Comparison of ENCODE assay signal across 15 cellular contexts in the genomic region with DNA sequence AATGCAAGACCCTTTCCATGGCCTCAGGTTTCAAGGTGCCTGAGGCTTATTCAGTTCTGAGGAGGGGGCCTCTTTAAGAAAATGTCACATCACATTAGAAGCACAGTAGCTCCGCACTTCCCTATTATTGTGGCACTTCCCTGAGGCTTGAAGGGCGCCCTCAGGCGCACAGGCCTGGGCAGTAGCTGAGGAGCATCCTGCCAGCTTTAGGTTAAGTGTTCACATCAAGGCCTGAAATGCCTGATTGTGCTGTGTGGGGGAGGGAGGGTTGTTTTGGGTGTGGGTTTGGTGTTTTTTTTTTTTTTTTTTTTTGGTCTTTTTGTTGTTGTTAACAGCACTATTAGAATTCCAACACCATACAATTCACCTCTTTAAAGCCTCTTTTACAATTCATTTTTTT.
A peak's percentile ranks its signal among the peaks of the same experiment; 100 is the strongest.
DNase-seq lines count a peak whose midpoint lies in the region; ATAC-seq, FAIRE-seq and TF ChIP-seq lines count a peak whose summit lies in the region.
"Had no signal": no experiment of that assay in that cellular context is flagged by ENCODE, and none has a peak within 500 bp of the region (broad histone marks: within the 10 kb centered on the region; RNA-seq: fewer than 3 reads in every experiment).

No MANE protein-coding gene starts in this region.

- H3K9me2 ChIP-seq in GM23248 (ENCODE audit: insufficient read depth) = no peaks in the 10 kb centered on the region

- TF ChIP-seq CTCF in K562 (IDR thresholded peaks at IDR 0.05 in 2 of 3, conservative IDR thresholded peaks at IDR 0.05 in 1 of 3; ENCODE audit: insufficient read depth in 2 of 3, low read depth in 1 of 3, low read length in 3 of 3) = peak in 2 of 3 experiments; percentile 14 to 30; a peak in 3 of 6 replicates
- TF ChIP-seq CTCF in thyroid gland (IDR thresholded peaks at IDR 0.05) = no peak

- H3K27ac Mint-ChIP-seq in activated T-cell treated with anti-CD3 and anti-CD28 coated beads, Interleukin-2, amount 50 U/mL, for 24 hours = no peak overlapping the region

- in situ Hi-C loops in K562 (cut with MboI) (no loop called here), GM23248 (cut with MboI) (no loop called here)

- H3K27ac ChIP-seq in K562 (ENCODE audit: extremely low read depth, low read depth, low read length) (no peak overlapping the region), GM23248 (no peak overlapping the region), thyroid gland (no peak overlapping the region)
- H3K27ac ChIP-seq: stomach had no signal

- WGBS in K562 (ENCODE audit: insufficient coverage, low coverage, missing lambda C conversion rate) = 10% methylated on average over 3 of the region's 3 CpGs
- 96 to 97% methylated on average over 3 of the region's 3 CpGs for WGBS in GM23248 (ENCODE audit: low coverage in 1 of 2, low lambda C conversion rate in 2 of 2, missing lambda C conversion rate in 2 of 2), 2 experiments
- WGBS in thyroid gland, 2 donors = 92 to 98% methylated on average over 3 of the region's 3 CpGs

- ATAC-seq in GM18868 (IDR thresholded peaks at IDR 0.05; ENCODE audit: unreplicated experiment) = peak; percentile 25
- peak; percentile 52; the same call in 2 of the 3 replicates for ATAC-seq in K562

- H4K20me1 ChIP-seq in K562 (replicated peaks; ENCODE audit: control insufficient read depth, insufficient read depth, low read length) (no peaks in the 10 kb centered on the region), GM23248 (ENCODE audit: insufficient read depth) (no peaks in the 10 kb centered on the region)

- H3K9me1 ChIP-seq in K562 (ENCODE audit: control insufficient read depth, insufficient read depth, low read length) = no peaks in the 10 kb centered on the region

- H3K27me3 ChIP-seq in K562 (ENCODE audit: control insufficient read depth in 2 of 2, insufficient read depth in 2 of 2, low read length in 2 of 2) (peaks cover 40 to 66% of the 10 kb centered on the region in 2 experiments), GM23248 (replicated peaks; ENCODE audit: insufficient read depth) (no peaks in the 10 kb centered on the region), thyroid gland (no peaks in the 10 kb centered on the region)
- H3K27me3 ChIP-seq: stomach had no signal

- peaks cover 11% of the 10 kb centered on the region for H3F3A ChIP-seq in GM23248 (ENCODE audit: insufficient read depth)

- H3K4me2 ChIP-seq in K562 (ENCODE audit: insufficient read depth, low read length) = no peak overlapping the region
- H3K4me2 ChIP-seq in GM23248 (ENCODE audit: unreplicated experiment) = no peak overlapping the region

- peaks cover 11% of the 10 kb centered on the region for H3K4me1 Mint-ChIP-seq in activated T-cell treated with anti-CD3 and anti-CD28 coated beads, Interleukin-2, amount 50 U/mL, for 24 hours (ENCODE audit: low read depth)

- H3K9ac ChIP-seq in K562 (ENCODE audit: insufficient read depth in 1 of 2, low read depth in 2 of 2, low read length in 2 of 2) = no peak overlapping the region
- no peak overlapping the region for H3K9ac ChIP-seq in GM23248

- no peaks in the 10 kb centered on the region for H3K27me3 Mint-ChIP-seq in activated T-cell treated with anti-CD3 and anti-CD28 coated beads, Interleukin-2, amount 50 U/mL, for 24 hours
- H3K27me3 Mint-ChIP-seq: brain had no signal

- no TSS peak for BruUV-seq in K562 (replicated peaks; lab: Mats Ljungman, UMichigan)

- H3K79me2 ChIP-seq in K562 (ENCODE audit: control insufficient read depth, insufficient read depth, low read length) (no peaks in the 10 kb centered on the region), GM23248 (ENCODE audit: insufficient read depth) (no peaks in the 10 kb centered on the region)

- TF ChIP-seq RAD21 in K562 (CRISPR knock-in tag; conservative IDR thresholded peaks at IDR 0.05 in 1 of 2, IDR thresholded peaks at IDR 0.05 in 1 of 2) = peak in 1 of 2 experiments; percentile 24; a peak in 2 of 4 replicates

- intact Hi-C loops in K562 (cut with micrococcal nuclease) (no loop called here), thyroid gland (cut with DNase I) (no loop called here)

- DNase-seq in CD1c-positive myeloid dendritic cell (ENCODE audit: extremely low spot score) = peak; percentile 54
- DNase-seq in NCI-H2227 treated with DMSO at 0.1 percent for 48 hours (lab: John Stamatoyannopoulos, UW) = peak; percentile 4
- no peak for DNase-seq in K562 (ENCODE audit: extremely low read depth in 1 of 4, low spot score in 3 of 4)
- no peak for DNase-seq in activated T-cell treated with anti-CD3 and anti-CD28 coated beads, Interleukin-2, amount 50 U/mL, for 24 hours
- no peak for DNase-seq in GM23248
- DNase-seq in stimulated activated CD4-positive, alpha-beta T cell treated with anti-CD3 and anti-CD28 coated beads, Interleukin-15, amount 100 ng/mL, for 24 hours = no peak
- no peak for DNase-seq in thyroid gland
- DNase-seq: activated effector memory CD4-positive, alpha-beta T cell treated with Interleukin-2 at 50 U/mL for 16 hours; effector CD4-positive, alpha-beta T cell; foreskin fibroblast; GF-D8; stimulated activated CD4-positive, alpha-beta T cell treated with anti-CD3 and anti-CD28 coated beads, Interleukin-4, amount 100 ng/mL, for 4 hours; stomach had no signal

- no peak overlapping the region for H3K4me3 ChIP-seq in K562
- no peak overlapping the region for H3K4me3 ChIP-seq in GM23248
- no peak overlapping the region for H3K4me3 ChIP-seq in thyroid gland (replicated peaks in 1 of 3)
- H3K4me3 ChIP-seq: stomach had no signal

- H2AFZ ChIP-seq in K562 (ENCODE audit: low read depth, low read length) (no peak overlapping the region), GM23248 (no peak overlapping the region)

- no peak overlapping the region for H3K4me3 Mint-ChIP-seq in activated T-cell treated with anti-CD3 and anti-CD28 coated beads, Interleukin-2, amount 50 U/mL, for 24 hours
- H3K4me3 Mint-ChIP-seq: brain had no signal

- POLR2A ChIA-PET in K562 (lab: Yijun Ruan, JAX) = interaction anchor here (0.6 kb wide), 2 partner anchors 96 to 536 kb away, joined by 3 read pairs; no protein-coding TSS in a partner anchor

- FAIRE-seq in K562 (lab: Jason Lieb, UNC) = no peak

- TF ChIP-seq POLR2A in K562 (conservative IDR thresholded peaks at IDR 0.05) (no peak), thyroid gland (IDR thresholded peaks at IDR 0.05) (no peak)

- TF ChIP-seq EP300 in K562 (IDR thresholded peaks at IDR 0.05; ENCODE audit: low read length) = no peak

- H3K4me1 ChIP-seq in K562 (replicated peaks in 1 of 2; ENCODE audit: control insufficient read depth in 2 of 2, insufficient read depth in 2 of 2, low read length in 2 of 2) (no peaks in the 10 kb centered on the region), GM23248 (ENCODE audit: insufficient read depth) (peaks cover 10% of the 10 kb centered on the region), thyroid gland (peaks cover 7 to 12% of the 10 kb centered on the region in 2 donors)

- H3K36me3 ChIP-seq in K562 (ENCODE audit: control insufficient read depth, insufficient read depth, low read length) (no peaks in the 10 kb centered on the region), GM23248 (ENCODE audit: low read depth) (no peaks in the 10 kb centered on the region), thyroid gland (no peaks in the 10 kb centered on the region)

- no peaks in the 10 kb centered on the region for H3K9me3 Mint-ChIP-seq in activated T-cell treated with anti-CD3 and anti-CD28 coated beads, Interleukin-2, amount 50 U/mL, for 24 hours

- H3K36me3 Mint-ChIP-seq in activated T-cell treated with anti-CD3 and anti-CD28 coated beads, Interleukin-2, amount 50 U/mL, for 24 hours (ENCODE audit: low read depth) = peaks cover 2% of the 10 kb centered on the region

- H3K9me3 ChIP-seq in K562 (replicated peaks; ENCODE audit: control insufficient read depth, insufficient read depth, low read depth, low read length) (no peaks in the 10 kb centered on the region), GM23248 (ENCODE audit: low read depth) (no peaks in the 10 kb centered on the region), thyroid gland (no peaks in the 10 kb centered on the region)
- H3K9me3 ChIP-seq: stomach had no signal

- CTCF ChIA-PET in K562 (lab: Yijun Ruan, JAX; ENCODE audit: low intra/inter-chr PET ratio) = interaction anchor here (0.6 kb wide), 1 partner anchor 312 kb away, joined by 4 read pairs; no protein-coding TSS in a partner anchor

TF ChIP-seq in K562, 482 proteins besides CTCF, POLR2A, EP300 and RAD21:
- TF ChIP-seq SPI1 (IDR thresholded peaks at IDR 0.05; ENCODE audit: borderline replicate concordance, low read depth, low read length) (peak; percentile 84), ZNF707 (CRISPR knock-in tag; conservative IDR thresholded peaks at IDR 0.05) (no peak)
- TF ChIP-seq, protein P1, sequence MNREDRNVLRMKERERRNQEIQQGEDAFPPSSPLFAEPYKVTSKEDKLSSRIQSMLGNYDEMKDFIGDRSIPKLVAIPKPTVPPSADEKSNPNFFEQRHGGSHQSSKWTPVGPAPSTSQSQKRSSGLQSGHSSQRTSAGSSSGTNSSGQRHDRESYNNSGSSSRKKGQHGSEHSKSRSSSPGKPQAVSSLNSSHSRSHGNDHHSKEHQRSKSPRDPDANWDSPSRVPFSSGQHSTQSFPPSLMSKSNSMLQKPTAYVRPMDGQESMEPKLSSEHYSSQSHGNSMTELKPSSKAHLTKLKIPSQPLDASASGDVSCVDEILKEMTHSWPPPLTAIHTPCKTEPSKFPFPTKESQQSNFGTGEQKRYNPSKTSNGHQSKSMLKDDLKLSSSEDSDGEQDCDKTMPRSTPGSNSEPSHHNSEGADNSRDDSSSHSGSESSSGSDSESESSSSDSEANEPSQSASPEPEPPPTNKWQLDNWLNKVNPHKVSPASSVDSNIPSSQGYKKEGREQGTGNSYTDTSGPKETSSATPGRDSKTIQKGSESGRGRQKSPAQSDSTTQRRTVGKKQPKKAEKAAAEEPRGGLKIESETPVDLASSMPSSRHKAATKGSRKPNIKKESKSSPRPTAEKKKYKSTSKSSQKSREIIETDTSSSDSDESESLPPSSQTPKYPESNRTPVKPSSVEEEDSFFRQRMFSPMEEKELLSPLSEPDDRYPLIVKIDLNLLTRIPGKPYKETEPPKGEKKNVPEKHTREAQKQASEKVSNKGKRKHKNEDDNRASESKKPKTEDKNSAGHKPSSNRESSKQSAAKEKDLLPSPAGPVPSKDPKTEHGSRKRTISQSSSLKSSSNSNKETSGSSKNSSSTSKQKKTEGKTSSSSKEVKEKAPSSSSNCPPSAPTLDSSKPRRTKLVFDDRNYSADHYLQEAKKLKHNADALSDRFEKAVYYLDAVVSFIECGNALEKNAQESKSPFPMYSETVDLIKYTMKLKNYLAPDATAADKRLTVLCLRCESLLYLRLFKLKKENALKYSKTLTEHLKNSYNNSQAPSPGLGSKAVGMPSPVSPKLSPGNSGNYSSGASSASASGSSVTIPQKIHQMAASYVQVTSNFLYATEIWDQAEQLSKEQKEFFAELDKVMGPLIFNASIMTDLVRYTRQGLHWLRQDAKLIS (CRISPR knock-in tag; IDR thresholded peaks at IDR 0.05) = no peak

Comparison
In these comparisons a context has a peak if more than half of its experiments do, and no peak if none do; other contexts are left out.
1. DNase-seq: peak in CD1c-positive myeloid dendritic cell (single experiment) and NCI-H2227 treated with DMSO at 0.1 percent for 48 hours (single experiment); none in K562 (0 of 4), activated T-cell treated with anti-CD3 and anti-CD28 coated beads, Interleukin-2, amount 50 U/mL, for 24 hours (single experiment), GM23248 (single experiment), stimulated activated CD4-positive, alpha-beta T cell treated with anti-CD3 and anti-CD28 coated beads, Interleukin-15, amount 100 ng/mL, for 24 hours (single experiment) and thyroid gland (0 of 2).
2. CTCF ChIP-seq: peak in K562 (2 of 3); none in thyroid gland (0 of 6).